Comparison of ENCODE assay signal across 2 cellular contexts in the genomic region with DNA sequence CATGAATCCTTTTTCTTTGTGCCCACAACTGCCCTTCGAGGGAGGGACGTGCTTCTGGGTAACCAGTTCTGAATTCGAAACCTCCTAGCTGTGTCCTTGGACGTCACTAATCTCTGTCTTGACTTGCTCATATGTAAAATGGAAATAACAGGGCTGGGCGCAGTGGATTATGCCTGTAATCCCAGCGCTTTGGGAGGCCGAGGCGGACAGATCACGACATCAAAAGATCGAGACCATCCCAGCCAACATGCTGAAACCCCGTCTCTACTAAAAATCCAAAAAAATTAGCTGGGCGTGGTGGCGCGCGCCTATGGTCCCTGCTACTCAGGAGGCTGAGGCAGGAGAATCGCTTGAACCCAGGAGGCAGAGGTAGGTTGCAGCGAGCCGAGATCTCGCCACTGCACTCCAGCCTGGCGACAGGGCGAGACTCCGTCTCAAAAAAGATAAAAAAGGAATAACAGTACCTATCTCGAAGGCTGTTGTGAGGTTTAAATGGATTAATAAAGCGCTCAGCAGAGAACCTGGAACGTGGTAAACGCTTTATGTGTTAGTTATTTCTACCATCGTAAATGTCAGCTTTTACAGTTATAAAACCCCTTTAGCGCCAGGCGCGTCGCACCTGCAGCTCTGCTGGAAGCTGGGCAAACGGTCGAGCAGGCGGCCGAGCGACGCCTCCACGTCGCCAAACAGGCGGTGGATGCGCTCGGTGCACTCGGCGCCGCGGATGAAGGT.
TF ChIP-seq lines count a peak whose summit lies in the region.

No MANE protein-coding gene starts in this region.

TF ChIP-seq in H1, 55 proteins besides CTCF, POLR2A, EP300 and RAD21:
- TF ChIP-seq, protein P1, sequence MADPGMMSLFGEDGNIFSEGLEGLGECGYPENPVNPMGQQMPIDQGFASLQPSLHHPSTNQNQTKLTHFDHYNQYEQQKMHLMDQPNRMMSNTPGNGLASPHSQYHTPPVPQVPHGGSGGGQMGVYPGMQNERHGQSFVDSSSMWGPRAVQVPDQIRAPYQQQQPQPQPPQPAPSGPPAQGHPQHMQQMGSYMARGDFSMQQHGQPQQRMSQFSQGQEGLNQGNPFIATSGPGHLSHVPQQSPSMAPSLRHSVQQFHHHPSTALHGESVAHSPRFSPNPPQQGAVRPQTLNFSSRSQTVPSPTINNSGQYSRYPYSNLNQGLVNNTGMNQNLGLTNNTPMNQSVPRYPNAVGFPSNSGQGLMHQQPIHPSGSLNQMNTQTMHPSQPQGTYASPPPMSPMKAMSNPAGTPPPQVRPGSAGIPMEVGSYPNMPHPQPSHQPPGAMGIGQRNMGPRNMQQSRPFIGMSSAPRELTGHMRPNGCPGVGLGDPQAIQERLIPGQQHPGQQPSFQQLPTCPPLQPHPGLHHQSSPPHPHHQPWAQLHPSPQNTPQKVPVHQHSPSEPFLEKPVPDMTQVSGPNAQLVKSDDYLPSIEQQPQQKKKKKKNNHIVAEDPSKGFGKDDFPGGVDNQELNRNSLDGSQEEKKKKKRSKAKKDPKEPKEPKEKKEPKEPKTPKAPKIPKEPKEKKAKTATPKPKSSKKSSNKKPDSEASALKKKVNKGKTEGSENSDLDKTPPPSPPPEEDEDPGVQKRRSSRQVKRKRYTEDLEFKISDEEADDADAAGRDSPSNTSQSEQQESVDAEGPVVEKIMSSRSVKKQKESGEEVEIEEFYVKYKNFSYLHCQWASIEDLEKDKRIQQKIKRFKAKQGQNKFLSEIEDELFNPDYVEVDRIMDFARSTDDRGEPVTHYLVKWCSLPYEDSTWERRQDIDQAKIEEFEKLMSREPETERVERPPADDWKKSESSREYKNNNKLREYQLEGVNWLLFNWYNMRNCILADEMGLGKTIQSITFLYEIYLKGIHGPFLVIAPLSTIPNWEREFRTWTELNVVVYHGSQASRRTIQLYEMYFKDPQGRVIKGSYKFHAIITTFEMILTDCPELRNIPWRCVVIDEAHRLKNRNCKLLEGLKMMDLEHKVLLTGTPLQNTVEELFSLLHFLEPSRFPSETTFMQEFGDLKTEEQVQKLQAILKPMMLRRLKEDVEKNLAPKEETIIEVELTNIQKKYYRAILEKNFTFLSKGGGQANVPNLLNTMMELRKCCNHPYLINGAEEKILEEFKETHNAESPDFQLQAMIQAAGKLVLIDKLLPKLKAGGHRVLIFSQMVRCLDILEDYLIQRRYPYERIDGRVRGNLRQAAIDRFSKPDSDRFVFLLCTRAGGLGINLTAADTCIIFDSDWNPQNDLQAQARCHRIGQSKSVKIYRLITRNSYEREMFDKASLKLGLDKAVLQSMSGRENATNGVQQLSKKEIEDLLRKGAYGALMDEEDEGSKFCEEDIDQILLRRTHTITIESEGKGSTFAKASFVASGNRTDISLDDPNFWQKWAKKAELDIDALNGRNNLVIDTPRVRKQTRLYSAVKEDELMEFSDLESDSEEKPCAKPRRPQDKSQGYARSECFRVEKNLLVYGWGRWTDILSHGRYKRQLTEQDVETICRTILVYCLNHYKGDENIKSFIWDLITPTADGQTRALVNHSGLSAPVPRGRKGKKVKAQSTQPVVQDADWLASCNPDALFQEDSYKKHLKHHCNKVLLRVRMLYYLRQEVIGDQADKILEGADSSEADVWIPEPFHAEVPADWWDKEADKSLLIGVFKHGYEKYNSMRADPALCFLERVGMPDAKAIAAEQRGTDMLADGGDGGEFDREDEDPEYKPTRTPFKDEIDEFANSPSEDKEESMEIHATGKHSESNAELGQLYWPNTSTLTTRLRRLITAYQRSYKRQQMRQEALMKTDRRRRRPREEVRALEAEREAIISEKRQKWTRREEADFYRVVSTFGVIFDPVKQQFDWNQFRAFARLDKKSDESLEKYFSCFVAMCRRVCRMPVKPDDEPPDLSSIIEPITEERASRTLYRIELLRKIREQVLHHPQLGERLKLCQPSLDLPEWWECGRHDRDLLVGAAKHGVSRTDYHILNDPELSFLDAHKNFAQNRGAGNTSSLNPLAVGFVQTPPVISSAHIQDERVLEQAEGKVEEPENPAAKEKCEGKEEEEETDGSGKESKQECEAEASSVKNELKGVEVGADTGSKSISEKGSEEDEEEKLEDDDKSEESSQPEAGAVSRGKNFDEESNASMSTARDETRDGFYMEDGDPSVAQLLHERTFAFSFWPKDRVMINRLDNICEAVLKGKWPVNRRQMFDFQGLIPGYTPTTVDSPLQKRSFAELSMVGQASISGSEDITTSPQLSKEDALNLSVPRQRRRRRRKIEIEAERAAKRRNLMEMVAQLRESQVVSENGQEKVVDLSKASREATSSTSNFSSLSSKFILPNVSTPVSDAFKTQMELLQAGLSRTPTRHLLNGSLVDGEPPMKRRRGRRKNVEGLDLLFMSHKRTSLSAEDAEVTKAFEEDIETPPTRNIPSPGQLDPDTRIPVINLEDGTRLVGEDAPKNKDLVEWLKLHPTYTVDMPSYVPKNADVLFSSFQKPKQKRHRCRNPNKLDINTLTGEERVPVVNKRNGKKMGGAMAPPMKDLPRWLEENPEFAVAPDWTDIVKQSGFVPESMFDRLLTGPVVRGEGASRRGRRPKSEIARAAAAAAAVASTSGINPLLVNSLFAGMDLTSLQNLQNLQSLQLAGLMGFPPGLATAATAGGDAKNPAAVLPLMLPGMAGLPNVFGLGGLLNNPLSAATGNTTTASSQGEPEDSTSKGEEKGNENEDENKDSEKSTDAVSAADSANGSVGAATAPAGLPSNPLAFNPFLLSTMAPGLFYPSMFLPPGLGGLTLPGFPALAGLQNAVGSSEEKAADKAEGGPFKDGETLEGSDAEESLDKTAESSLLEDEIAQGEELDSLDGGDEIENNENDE (IDR thresholded peaks at IDR 0.05; ENCODE audit: insufficient replicate concordance, low read length), result no peak
- TF ChIP-seq SIN3A (conservative IDR thresholded peaks at IDR 0.05 in 1 of 2, IDR thresholded peaks at IDR 0.05 in 1 of 2; ENCODE audit: low read depth in 1 of 2, low read length in 2 of 2) (no peak), ZNF274 (IDR thresholded peaks at IDR 0.05; ENCODE audit: borderline replicate concordance, extremely low read depth, low read length) (no peak), FOSL1 (IDR thresholded peaks at IDR 0.05; ENCODE audit: insufficient read depth, low read depth, low read length) (no peak)
- TF ChIP-seq, protein P2, sequence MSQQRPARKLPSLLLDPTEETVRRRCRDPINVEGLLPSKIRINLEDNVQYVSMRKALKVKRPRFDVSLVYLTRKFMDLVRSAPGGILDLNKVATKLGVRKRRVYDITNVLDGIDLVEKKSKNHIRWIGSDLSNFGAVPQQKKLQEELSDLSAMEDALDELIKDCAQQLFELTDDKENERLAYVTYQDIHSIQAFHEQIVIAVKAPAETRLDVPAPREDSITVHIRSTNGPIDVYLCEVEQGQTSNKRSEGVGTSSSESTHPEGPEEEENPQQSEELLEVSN (IDR thresholded peaks at IDR 0.05), result no peak; the same call in 1 of the 2 replicates
TF ChIP-seq in H1: peak in this region for 0.

TF ChIP-seq in neural cell, 6 proteins besides CTCF, POLR2A, EP300 and RAD21:
- TF ChIP-seq SMC3 (conservative IDR thresholded peaks at IDR 0.05; ENCODE audit: poor library complexity), result no peak
- TF ChIP-seq, protein P3, sequence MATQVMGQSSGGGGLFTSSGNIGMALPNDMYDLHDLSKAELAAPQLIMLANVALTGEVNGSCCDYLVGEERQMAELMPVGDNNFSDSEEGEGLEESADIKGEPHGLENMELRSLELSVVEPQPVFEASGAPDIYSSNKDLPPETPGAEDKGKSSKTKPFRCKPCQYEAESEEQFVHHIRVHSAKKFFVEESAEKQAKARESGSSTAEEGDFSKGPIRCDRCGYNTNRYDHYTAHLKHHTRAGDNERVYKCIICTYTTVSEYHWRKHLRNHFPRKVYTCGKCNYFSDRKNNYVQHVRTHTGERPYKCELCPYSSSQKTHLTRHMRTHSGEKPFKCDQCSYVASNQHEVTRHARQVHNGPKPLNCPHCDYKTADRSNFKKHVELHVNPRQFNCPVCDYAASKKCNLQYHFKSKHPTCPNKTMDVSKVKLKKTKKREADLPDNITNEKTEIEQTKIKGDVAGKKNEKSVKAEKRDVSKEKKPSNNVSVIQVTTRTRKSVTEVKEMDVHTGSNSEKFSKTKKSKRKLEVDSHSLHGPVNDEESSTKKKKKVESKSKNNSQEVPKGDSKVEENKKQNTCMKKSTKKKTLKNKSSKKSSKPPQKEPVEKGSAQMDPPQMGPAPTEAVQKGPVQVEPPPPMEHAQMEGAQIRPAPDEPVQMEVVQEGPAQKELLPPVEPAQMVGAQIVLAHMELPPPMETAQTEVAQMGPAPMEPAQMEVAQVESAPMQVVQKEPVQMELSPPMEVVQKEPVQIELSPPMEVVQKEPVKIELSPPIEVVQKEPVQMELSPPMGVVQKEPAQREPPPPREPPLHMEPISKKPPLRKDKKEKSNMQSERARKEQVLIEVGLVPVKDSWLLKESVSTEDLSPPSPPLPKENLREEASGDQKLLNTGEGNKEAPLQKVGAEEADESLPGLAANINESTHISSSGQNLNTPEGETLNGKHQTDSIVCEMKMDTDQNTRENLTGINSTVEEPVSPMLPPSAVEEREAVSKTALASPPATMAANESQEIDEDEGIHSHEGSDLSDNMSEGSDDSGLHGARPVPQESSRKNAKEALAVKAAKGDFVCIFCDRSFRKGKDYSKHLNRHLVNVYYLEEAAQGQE (IDR thresholded peaks at IDR 0.05; ENCODE audit: borderline replicate concordance), result no peak
- TF ChIP-seq POLR2AphosphoS5 (IDR thresholded peaks at IDR 0.05), result no peak
- no peak for TF ChIP-seq TAF1 (IDR thresholded peaks at IDR 0.05; ENCODE audit: low read depth)
- TF ChIP-seq EZH2 (IDR thresholded peaks at IDR 0.05; ENCODE audit: borderline replicate concordance, insufficient read depth, low read length, poor library complexity, severe bottlenecking), result no peak
- no peak for TF ChIP-seq MXI1 (conservative IDR thresholded peaks at IDR 0.05; ENCODE audit: poor library complexity, severe bottlenecking)
TF ChIP-seq in neural cell: peak in this region for 0.
